14 cellular contexts compared by ENCODE assay signal in genomic region chr15:48596415-48596814, GRCh38. TPM values are rescaled to one million over a fixed set of nuclear protein-coding genes. Genes with fewer than 3 reads are reported as not detected.
A peak's percentile ranks its signal among the peaks of the same experiment; 100 is the strongest.
DNase-seq lines count a peak whose midpoint lies in the region; ATAC-seq and TF ChIP-seq lines count a peak whose summit lies in the region.
"Had no signal": no experiment of that assay in that cellular context is flagged by ENCODE, and none has a peak within 500 bp of the region (broad histone marks: within the 10 kb centered on the region; RNA-seq: fewer than 3 reads in every experiment).

No MANE protein-coding gene starts in this region.

- peak; percentile 27 to 54 for DNase-seq in HL-60 (ENCODE audit: low read depth in 1 of 2, low spot score in 1 of 2)
- no peak for DNase-seq in aorta
- no peak for DNase-seq in NCI-H82 treated with DMSO at 0.1 percent for 48 hours (lab: John Stamatoyannopoulos, UW; ENCODE audit: unreplicated experiment)
- no peak for DNase-seq in NCI-H748 (lab: John Stamatoyannopoulos, UW; ENCODE audit: unreplicated experiment)
- DNase-seq in ecto neural progenitor cell (ENCODE audit: low spot score), result no peak
- DNase-seq: head of caudate nucleus; left ventricle myocardium superior; NCI-H2029 treated with DMSO at 0.1 percent for 48 hours; pancreas; stimulated activated naive CD4-positive, alpha-beta T cell; T-helper 9 cell had no signal

- ATAC-seq in GM18909 (IDR thresholded peaks at IDR 0.05; ENCODE audit: poor library complexity, unreplicated experiment) (peak; percentile 53), HG02588 (IDR thresholded peaks at IDR 0.05; ENCODE audit: unreplicated experiment) (peak; percentile 47), aorta (ENCODE audit: low FRiP score) (peak; percentile 31)
- ATAC-seq: left ventricle myocardium superior, Panc1 had no signal

- WGBS in aorta, 2 donors, result 63 to 76% methylated on average over 4 of the region's 4 CpGs

- H3K4me1 ChIP-seq in aorta (ENCODE audit: control insufficient read depth in 1 of 2, insufficient read depth in 2 of 2, low read length in 2 of 2), result peaks cover 0 to 2% of the 10 kb centered on the region in 2 donors
- H3K4me1 ChIP-seq: pancreas had no signal

- peaks cover 0 to 4% of the 10 kb centered on the region in 2 donors for H3K36me3 ChIP-seq in aorta (ENCODE audit: control insufficient read depth in 1 of 2, insufficient read depth in 2 of 2, low read length in 1 of 2)
- H3K36me3 ChIP-seq: pancreas had no signal

- no peaks in the 10 kb centered on the region for H3K9me3 ChIP-seq in aorta (ENCODE audit: control insufficient read depth, low read length)
- H3K9me3 ChIP-seq: pancreas had no signal

- H3K27ac ChIP-seq in HL-60 (replicated peaks), result peak overlapping the region; percentile 64
- H3K27ac ChIP-seq in aorta (ENCODE audit: low read depth in 1 of 2, low read length in 2 of 2), result no peak overlapping the region
- H3K27ac ChIP-seq: pancreas had no signal

- intact Hi-C loops in aorta (cut with DNase I), result no loop called here

- H3K4me3 ChIP-seq in HL-60 (replicated peaks; ENCODE audit: insufficient read depth, low read length) (no peak overlapping the region), aorta (ENCODE audit: low read length in 2 of 2) (no peak overlapping the region)
- H3K4me3 ChIP-seq: pancreas had no signal

- no peak for TF ChIP-seq CTCF in HL-60 (IDR thresholded peaks at IDR 0.05; ENCODE audit: insufficient read depth, low read length)

- H3K27me3 ChIP-seq in HL-60 (ENCODE audit: insufficient read depth, poor library complexity, severe bottlenecking) (peaks cover 3% of the 10 kb centered on the region), aorta (ENCODE audit: control insufficient read depth in 1 of 2, insufficient read depth in 2 of 2, low read length in 1 of 2) (no peaks in the 10 kb centered on the region)
- H3K27me3 ChIP-seq: pancreas had no signal

RNA-seq across cellular contexts. Expression of gene FBN1, which starts 49.1 kb away (rescaled TPM):
- total RNA-seq in aorta, result 100 to 1,000 TPM; 167 to 529 TPM
- 100 to 1,000 TPM in 1 of 2 donors, 10 to 100 TPM in 1; 24.7 to 115 TPM for polyA plus RNA-seq in aorta

Comparison
In these comparisons a context has a peak if more than half of its experiments do, and no peak if none do; other contexts are left out.
1. DNase-seq: peak in HL-60 (2 of 2); none in aorta (0 of 2), NCI-H82 treated with DMSO at 0.1 percent for 48 hours (single experiment), NCI-H748 (single experiment) and ecto neural progenitor cell (single experiment).
2. Peak in every context shown above with its lines, with median percentiles within 50 percentile points of each other: ATAC-seq.